Comparison of ENCODE assay signal across 2 cellular contexts in genomic region chr1:204258213-204259115, GRCh38.
A peak's percentile ranks its signal among the peaks of the same experiment; 100 is the strongest.
TF ChIP-seq lines count a peak whose summit lies in the region.

No MANE protein-coding gene starts in this region.

TF ChIP-seq in SK-N-SH treated with all-trans-retinoic acid at 6 μM for 48 hours, 23 proteins besides CTCF, POLR2A, EP300 and RAD21 (continued from another document):
- TF ChIP-seq CSRNP3 (CRISPR knock-in tag; IDR thresholded peaks at IDR 0.05), result no peak
- no peak for TF ChIP-seq OSR1 (CRISPR knock-in tag; IDR thresholded peaks at IDR 0.05)
TF ChIP-seq in SK-N-SH treated with all-trans-retinoic acid at 6 μM for 48 hours: peak in this region for 1.

TF ChIP-seq in HepG2, 621 proteins besides CTCF, POLR2A, EP300 and RAD21 (continued from another document and continues in another):
- no peak for TF ChIP-seq PBX2 (CRISPR knock-in tag; IDR thresholded peaks at IDR 0.05)
- peak; percentile 26; the same call in 1 of the 2 replicates for TF ChIP-seq ZNF652 (CRISPR knock-in tag; IDR thresholded peaks at IDR 0.05; ENCODE audit: borderline replicate concordance, low read depth)
- TF ChIP-seq HBP1 (CRISPR knock-in tag; IDR thresholded peaks at IDR 0.05; ENCODE audit: low read depth), result no peak
- no peak for TF ChIP-seq CENPX (CRISPR knock-in tag; IDR thresholded peaks at IDR 0.05)
- peak; percentile 51; the same call in 1 of the 2 replicates for TF ChIP-seq SMC3 (IDR thresholded peaks at IDR 0.05; ENCODE audit: low read length)
- no peak for TF ChIP-seq ZNF496 (CRISPR knock-in tag; IDR thresholded peaks at IDR 0.05; ENCODE audit: insufficient replicate concordance)
- peak; percentile 49 for TF ChIP-seq SALL1 (CRISPR knock-in tag; IDR thresholded peaks at IDR 0.05)
- no peak for TF ChIP-seq MNT (IDR thresholded peaks at IDR 0.05)
- TF ChIP-seq KDM2A (CRISPR knock-in tag; IDR thresholded peaks at IDR 0.05; ENCODE audit: borderline replicate concordance, low read depth), result peak; percentile 49; the same call in 1 of the 2 replicates
- TF ChIP-seq ZNF749 (CRISPR knock-in tag; IDR thresholded peaks at IDR 0.05; ENCODE audit: borderline replicate concordance), result no peak
- TF ChIP-seq ZNF747 (CRISPR knock-in tag; IDR thresholded peaks at IDR 0.05; ENCODE audit: borderline replicate concordance), result no peak
- no peak for TF ChIP-seq PPARG (CRISPR knock-in tag; conservative IDR thresholded peaks at IDR 0.05)
- TF ChIP-seq ZNF30 (CRISPR knock-in tag; IDR thresholded peaks at IDR 0.05), result no peak
- TF ChIP-seq ZFX (CRISPR knock-in tag; IDR thresholded peaks at IDR 0.05; ENCODE audit: low read depth), result peak; percentile 64
- TF ChIP-seq REPIN1 (CRISPR knock-in tag; IDR thresholded peaks at IDR 0.05; ENCODE audit: borderline replicate concordance, low read depth), result peak; percentile 72
- TF ChIP-seq HNF1A (IDR thresholded peaks at IDR 0.05; ENCODE audit: low read depth), result no peak
- peak; percentile 28; the same call in 1 of the 2 replicates for TF ChIP-seq HNF1A (CRISPR knock-in tag; IDR thresholded peaks at IDR 0.05; ENCODE audit: borderline replicate concordance)
- no peak for TF ChIP-seq ZNF276 (CRISPR knock-in tag; IDR thresholded peaks at IDR 0.05; ENCODE audit: low read depth)
- TF ChIP-seq ZBTB7B (CRISPR knock-in tag; IDR thresholded peaks at IDR 0.05), result 0 out of 2 replicates have a peak, but pooled peaks have one; percentile 20
- TF ChIP-seq ZNF704 (CRISPR knock-in tag; IDR thresholded peaks at IDR 0.05; ENCODE audit: borderline replicate concordance), result no peak
- TF ChIP-seq BORCS8-MEF2B (CRISPR knock-in tag; IDR thresholded peaks at IDR 0.05), result 0 out of 2 replicates have a peak, but pooled peaks have one; percentile 36
- TF ChIP-seq NONO (IDR thresholded peaks at IDR 0.05), result no peak
- TF ChIP-seq NONO (CRISPR knock-in tag; conservative IDR thresholded peaks at IDR 0.05), result peak; percentile 58; the same call in 1 of the 2 replicates
- TF ChIP-seq ZBTB46 (CRISPR knock-in tag; IDR thresholded peaks at IDR 0.05; ENCODE audit: borderline replicate concordance), result no peak
- TF ChIP-seq ELK4 (CRISPR knock-in tag; IDR thresholded peaks at IDR 0.05; ENCODE audit: borderline replicate concordance), result no peak
- no peak for TF ChIP-seq RNF2 (conservative IDR thresholded peaks at IDR 0.05; ENCODE audit: low read depth)
- no peak for TF ChIP-seq AGO2 (optimal IDR thresholded peaks at IDR 0.05; ENCODE audit: low read depth, low read length)
- TF ChIP-seq ZUFSP (CRISPR knock-in tag; IDR thresholded peaks at IDR 0.05; ENCODE audit: borderline replicate concordance), result no peak
- no peak for TF ChIP-seq ZBED4 (CRISPR knock-in tag; IDR thresholded peaks at IDR 0.05; ENCODE audit: borderline replicate concordance)
- TF ChIP-seq ZNF773 (CRISPR knock-in tag; IDR thresholded peaks at IDR 0.05; ENCODE audit: borderline replicate concordance), result no peak
- 0 out of 2 replicates have a peak, but pooled peaks have one; percentile 15 for TF ChIP-seq ZNF350 (CRISPR knock-in tag; IDR thresholded peaks at IDR 0.05; ENCODE audit: borderline replicate concordance, low read depth)
- no peak for TF ChIP-seq JUND (CRISPR knock-in tag; IDR thresholded peaks at IDR 0.05)
